In the genomic region with DNA sequence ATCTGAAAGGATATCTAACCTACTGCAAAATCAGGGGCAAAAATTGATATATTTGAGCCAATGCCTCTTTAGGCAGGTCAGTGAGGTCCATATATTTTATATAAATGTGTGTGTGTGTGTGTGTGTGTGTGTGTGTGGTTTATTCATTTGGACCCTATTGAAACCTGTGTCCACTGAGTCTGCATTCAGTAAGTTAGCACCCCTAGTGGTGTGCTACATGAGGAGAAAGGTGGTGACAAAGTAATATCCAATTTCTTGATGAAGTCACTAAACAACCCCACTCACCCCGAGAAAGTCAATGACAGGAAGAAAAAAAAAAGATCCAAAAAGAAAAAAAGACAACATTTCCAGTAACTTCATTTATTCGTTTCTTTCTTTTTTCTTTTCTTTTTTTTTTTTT, we compare ENCODE assay signal across 9 cellular contexts. TPM values are rescaled to one million over a fixed set of nuclear protein-coding genes. Genes with fewer than 3 reads are reported as not detected.
A peak's percentile ranks its signal among the peaks of the same experiment; 100 is the strongest.
DNase-seq lines count a peak whose midpoint lies in the region; ATAC-seq and TF ChIP-seq lines count a peak whose summit lies in the region.
"Had no signal": no experiment of that assay in that cellular context is flagged by ENCODE, and none has a peak within 500 bp of the region (broad histone marks: within the 10 kb centered on the region; RNA-seq: fewer than 3 reads in every experiment).

No MANE protein-coding gene starts in this region.

- H3K27me3 ChIP-seq in RWPE2 (ENCODE audit: insufficient read depth, poor library complexity, severe bottlenecking) (no peaks in the 10 kb centered on the region), ovary (no peaks in the 10 kb centered on the region)

- ATAC-seq in RWPE2 (ENCODE audit: low read depth) (no peak), GM21576 (IDR thresholded peaks at IDR 0.05; ENCODE audit: unreplicated experiment) (no peak)

- in situ Hi-C loops in ACHN (cut with HindIII; ENCODE audit: low pct_ligation_motif_present, low pct_unique_long_range_greater_than_20kb, low sequenced_read_pairs) (no loop called here), G401 (cut with HindIII; ENCODE audit: low sequenced_read_pairs) (no loop called here)

- intact Hi-C loops in ovary (cut with DNase I) = loop anchor here in 1 of 4 donors (10.0 kb wide), 1 partner anchor 48 kb away; no protein-coding TSS in a partner anchor

- no peak for TF ChIP-seq POLR2A in ovary (IDR thresholded peaks at IDR 0.05)

- TF ChIP-seq CTCF in RWPE2 (IDR thresholded peaks at IDR 0.05; ENCODE audit: poor library complexity, severe bottlenecking) (peak; percentile 61), ovary (IDR thresholded peaks at IDR 0.05) (no peak)

- peaks cover 30% of the 10 kb centered on the region for H3K4me1 ChIP-seq in RWPE2 (ENCODE audit: insufficient read depth, poor library complexity, severe bottlenecking)
- peaks cover 11% of the 10 kb centered on the region for H3K4me1 ChIP-seq in ovary (ENCODE audit: insufficient read depth)

- H3K4me3 ChIP-seq in RWPE2 (ENCODE audit: severe bottlenecking) (no peak overlapping the region), ovary (no peak overlapping the region)

- H3K27ac ChIP-seq in RWPE2 (ENCODE audit: poor library complexity, severe bottlenecking) (no peak overlapping the region), ovary (no peak overlapping the region)
- H3K27ac ChIP-seq: KMS-11 had no signal

- 30 to 51% (median 47%) methylated on average over 2 of the region's 2 CpGs for WGBS in ovary, 3 donors

- no peak for TF ChIP-seq EP300 in ovary (IDR thresholded peaks at IDR 0.05)

- DNase-seq in ACHN (peak; percentile 43), G401 (ENCODE audit: low spot score) (peak; percentile 9), RWPE2 (ENCODE audit: low spot score) (no peak), iris pigment epithelial cell (ENCODE audit: low read depth) (peak; percentile 28), NCI-H2081 treated with DMSO at 0.1 percent for 48 hours (lab: John Stamatoyannopoulos, UW) (no peak), ovary (no peak)
- no peak for DNase-seq in effector CD4-positive, alpha-beta T cell

- H3K9me3 ChIP-seq in RWPE2 (ENCODE audit: severe bottlenecking) (no peaks in the 10 kb centered on the region), ovary (no peaks in the 10 kb centered on the region)

- H3K36me3 ChIP-seq in RWPE2 (ENCODE audit: low read depth) (no peaks in the 10 kb centered on the region; the same call in 1 of the 2 replicates), ovary (no peaks in the 10 kb centered on the region)

RNA-seq across cellular contexts. Expression of a gene that starts 4.1 kb away (rescaled TPM):
- 35.4 and 68.7 TPM in 2 replicates for total RNA-seq in G401 (2014; rRNA removed; shearing (Covaris generic))
- total RNA-seq in ovary = 10 to 100 TPM; 49.8 to 73.4 (median 53.0) TPM
- 10 to 100 TPM; 20.5 to 70.0 TPM for polyA plus RNA-seq in ovary

Comparison
In these comparisons a context has a peak if more than half of its experiments do, and no peak if none do; other contexts are left out.
1. DNase-seq: peak in ACHN (single experiment), G401 (single experiment) and iris pigment epithelial cell (single experiment); none in RWPE2 (single experiment), effector CD4-positive, alpha-beta T cell (single experiment), NCI-H2081 treated with DMSO at 0.1 percent for 48 hours (single experiment) and ovary (0 of 5).